ENCODE assay signal across 1 cellular context in the genomic region with DNA sequence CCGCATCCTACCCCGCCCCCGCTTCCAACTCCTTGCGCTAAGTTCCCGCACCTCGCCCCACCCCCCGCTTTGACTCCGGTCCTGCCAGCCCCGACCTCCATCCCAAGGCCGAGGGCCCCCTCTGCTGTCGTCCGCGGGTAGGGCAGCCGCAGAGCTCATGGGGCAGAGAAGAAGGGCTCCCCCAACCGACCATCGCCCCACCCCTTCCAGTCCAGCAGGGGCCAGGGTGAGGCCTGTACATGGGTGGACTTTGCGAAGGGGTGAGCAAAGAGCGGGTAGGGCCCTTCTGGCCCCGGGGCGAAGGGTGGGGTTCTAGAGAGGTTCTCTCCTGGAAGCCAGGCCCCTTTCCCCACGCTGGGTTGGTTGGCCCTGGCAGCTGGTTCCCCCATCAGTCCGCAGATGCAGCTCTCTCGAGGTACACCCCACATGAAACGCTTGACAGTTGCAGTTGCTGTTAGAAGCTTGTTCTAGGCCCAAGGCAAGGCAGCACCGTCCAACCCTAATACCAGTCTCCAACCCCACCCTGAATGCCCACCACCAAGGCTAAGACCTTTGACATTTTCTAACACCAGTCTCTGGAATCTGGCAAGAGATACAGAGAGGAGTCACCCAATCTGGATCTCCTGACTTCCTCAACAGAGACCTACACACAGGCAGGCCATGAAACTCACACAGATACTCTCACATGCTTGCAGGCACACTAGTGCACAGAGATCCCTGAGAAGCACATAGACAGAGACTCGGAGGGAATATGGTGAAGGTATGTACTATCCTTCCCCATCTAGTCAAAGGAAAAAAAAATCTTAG.
TF ChIP-seq lines count a peak whose summit lies in the region.

No MANE protein-coding gene starts in this region.

TF ChIP-seq in K562, 482 proteins besides CTCF, POLR2A, EP300 and RAD21 (continued from another document and continues in another):
- TF ChIP-seq, protein P1, sequence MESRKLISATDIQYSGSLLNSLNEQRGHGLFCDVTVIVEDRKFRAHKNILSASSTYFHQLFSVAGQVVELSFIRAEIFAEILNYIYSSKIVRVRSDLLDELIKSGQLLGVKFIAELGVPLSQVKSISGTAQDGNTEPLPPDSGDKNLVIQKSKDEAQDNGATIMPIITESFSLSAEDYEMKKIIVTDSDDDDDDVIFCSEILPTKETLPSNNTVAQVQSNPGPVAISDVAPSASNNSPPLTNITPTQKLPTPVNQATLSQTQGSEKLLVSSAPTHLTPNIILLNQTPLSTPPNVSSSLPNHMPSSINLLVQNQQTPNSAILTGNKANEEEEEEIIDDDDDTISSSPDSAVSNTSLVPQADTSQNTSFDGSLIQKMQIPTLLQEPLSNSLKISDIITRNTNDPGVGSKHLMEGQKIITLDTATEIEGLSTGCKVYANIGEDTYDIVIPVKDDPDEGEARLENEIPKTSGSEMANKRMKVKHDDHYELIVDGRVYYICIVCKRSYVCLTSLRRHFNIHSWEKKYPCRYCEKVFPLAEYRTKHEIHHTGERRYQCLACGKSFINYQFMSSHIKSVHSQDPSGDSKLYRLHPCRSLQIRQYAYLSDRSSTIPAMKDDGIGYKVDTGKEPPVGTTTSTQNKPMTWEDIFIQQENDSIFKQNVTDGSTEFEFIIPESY (CRISPR knock-in tag; IDR thresholded peaks at IDR 0.05): 0 out of 2 replicates have a peak, but pooled peaks have one; percentile 12
- peak; percentile 60; the same call in 1 of the 2 replicates for TF ChIP-seq JUND (IDR thresholded peaks at IDR 0.05; ENCODE audit: borderline replicate concordance, low read depth, low read length)
- no peak; the same call in 2 of the 3 replicates for TF ChIP-seq JUND (tag; IDR thresholded peaks at IDR 0.05; ENCODE audit: borderline replicate concordance, low read depth, low read length)
- TF ChIP-seq ZFPM2 (CRISPR knock-in tag; IDR thresholded peaks at IDR 0.05): no peak
- TF ChIP-seq, protein P2, sequence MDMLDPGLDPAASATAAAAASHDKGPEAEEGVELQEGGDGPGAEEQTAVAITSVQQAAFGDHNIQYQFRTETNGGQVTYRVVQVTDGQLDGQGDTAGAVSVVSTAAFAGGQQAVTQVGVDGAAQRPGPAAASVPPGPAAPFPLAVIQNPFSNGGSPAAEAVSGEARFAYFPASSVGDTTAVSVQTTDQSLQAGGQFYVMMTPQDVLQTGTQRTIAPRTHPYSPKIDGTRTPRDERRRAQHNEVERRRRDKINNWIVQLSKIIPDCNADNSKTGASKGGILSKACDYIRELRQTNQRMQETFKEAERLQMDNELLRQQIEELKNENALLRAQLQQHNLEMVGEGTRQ (CRISPR knock-in tag; IDR thresholded peaks at IDR 0.05): no peak
- no peak for TF ChIP-seq TRIM24 (IDR thresholded peaks at IDR 0.05)
- no peak for TF ChIP-seq HMG20B (CRISPR knock-in tag; IDR thresholded peaks at IDR 0.05)
- TF ChIP-seq, protein P3, sequence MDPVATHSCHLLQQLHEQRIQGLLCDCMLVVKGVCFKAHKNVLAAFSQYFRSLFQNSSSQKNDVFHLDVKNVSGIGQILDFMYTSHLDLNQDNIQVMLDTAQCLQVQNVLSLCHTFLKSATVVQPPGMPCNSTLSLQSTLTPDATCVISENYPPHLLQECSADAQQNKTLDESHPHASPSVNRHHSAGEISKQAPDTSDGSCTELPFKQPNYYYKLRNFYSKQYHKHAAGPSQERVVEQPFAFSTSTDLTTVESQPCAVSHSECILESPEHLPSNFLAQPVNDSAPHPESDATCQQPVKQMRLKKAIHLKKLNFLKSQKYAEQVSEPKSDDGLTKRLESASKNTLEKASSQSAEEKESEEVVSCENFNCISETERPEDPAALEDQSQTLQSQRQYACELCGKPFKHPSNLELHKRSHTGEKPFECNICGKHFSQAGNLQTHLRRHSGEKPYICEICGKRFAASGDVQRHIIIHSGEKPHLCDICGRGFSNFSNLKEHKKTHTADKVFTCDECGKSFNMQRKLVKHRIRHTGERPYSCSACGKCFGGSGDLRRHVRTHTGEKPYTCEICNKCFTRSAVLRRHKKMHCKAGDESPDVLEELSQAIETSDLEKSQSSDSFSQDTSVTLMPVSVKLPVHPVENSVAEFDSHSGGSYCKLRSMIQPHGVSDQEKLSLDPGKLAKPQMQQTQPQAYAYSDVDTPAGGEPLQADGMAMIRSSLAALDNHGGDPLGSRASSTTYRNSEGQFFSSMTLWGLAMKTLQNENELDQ (CRISPR knock-in tag; IDR thresholded peaks at IDR 0.05; ENCODE audit: borderline replicate concordance): 0 out of 2 replicates have a peak, but pooled peaks have one; percentile 41
- TF ChIP-seq ZNF77 (CRISPR knock-in tag; IDR thresholded peaks at IDR 0.05): no peak
- no peak for TF ChIP-seq RFX7 (CRISPR knock-in tag; IDR thresholded peaks at IDR 0.05)
- no peak for TF ChIP-seq STAT5A (IDR thresholded peaks at IDR 0.05; ENCODE audit: borderline replicate concordance, low read length)
- TF ChIP-seq GABPB2 (CRISPR knock-in tag; conservative IDR thresholded peaks at IDR 0.05): no peak
- TF ChIP-seq SMARCE1 (IDR thresholded peaks at IDR 0.05): no peak
- peak; percentile 55; the same call in 1 of the 2 replicates for TF ChIP-seq KLF16 (IDR thresholded peaks at IDR 0.05)
- no peak for TF ChIP-seq RHOXF2B (CRISPR knock-in tag; conservative IDR thresholded peaks at IDR 0.05)
- no peak for TF ChIP-seq NFATC3 (IDR thresholded peaks at IDR 0.05)
- no peak for TF ChIP-seq TCFL5 (CRISPR knock-in tag; conservative IDR thresholded peaks at IDR 0.05)
- TF ChIP-seq NFE2 (IDR thresholded peaks at IDR 0.05; ENCODE audit: low read depth): no peak
- TF ChIP-seq, protein P4, sequence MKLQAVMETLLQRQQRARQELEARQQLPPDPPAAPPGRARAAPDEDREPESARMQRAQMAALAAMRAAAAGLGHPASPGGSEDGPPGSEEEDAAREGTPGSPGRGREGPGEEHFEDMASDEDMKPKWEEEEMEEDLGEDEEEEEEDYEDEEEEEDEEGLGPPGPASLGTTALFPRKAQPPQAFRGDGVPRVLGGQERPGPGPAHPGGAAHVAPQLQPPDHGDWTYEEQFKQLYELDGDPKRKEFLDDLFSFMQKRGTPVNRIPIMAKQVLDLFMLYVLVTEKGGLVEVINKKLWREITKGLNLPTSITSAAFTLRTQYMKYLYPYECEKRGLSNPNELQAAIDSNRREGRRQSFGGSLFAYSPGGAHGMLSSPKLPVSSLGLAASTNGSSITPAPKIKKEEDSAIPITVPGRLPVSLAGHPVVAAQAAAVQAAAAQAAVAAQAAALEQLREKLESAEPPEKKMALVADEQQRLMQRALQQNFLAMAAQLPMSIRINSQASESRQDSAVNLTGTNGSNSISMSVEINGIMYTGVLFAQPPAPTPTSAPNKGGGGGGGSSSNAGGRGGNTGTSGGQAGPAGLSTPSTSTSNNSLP (IDR thresholded peaks at IDR 0.05; ENCODE audit: borderline replicate concordance, low read depth, low read length): no peak
- no peak for TF ChIP-seq HNRNPL (IDR thresholded peaks at IDR 0.05; ENCODE audit: low read depth, low read length)
- TF ChIP-seq, protein P5, sequence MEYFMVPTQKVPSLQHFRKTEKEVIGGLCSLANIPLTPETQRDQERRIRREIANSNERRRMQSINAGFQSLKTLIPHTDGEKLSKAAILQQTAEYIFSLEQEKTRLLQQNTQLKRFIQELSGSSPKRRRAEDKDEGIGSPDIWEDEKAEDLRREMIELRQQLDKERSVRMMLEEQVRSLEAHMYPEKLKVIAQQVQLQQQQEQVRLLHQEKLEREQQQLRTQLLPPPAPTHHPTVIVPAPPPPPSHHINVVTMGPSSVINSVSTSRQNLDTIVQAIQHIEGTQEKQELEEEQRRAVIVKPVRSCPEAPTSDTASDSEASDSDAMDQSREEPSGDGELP (CRISPR knock-in tag; IDR thresholded peaks at IDR 0.05; ENCODE audit: borderline replicate concordance): peak; percentile 76; the same call in 1 of the 2 replicates
- no peak for TF ChIP-seq PHTF2 (CRISPR knock-in tag; IDR thresholded peaks at IDR 0.05)
- TF ChIP-seq, protein P6, sequence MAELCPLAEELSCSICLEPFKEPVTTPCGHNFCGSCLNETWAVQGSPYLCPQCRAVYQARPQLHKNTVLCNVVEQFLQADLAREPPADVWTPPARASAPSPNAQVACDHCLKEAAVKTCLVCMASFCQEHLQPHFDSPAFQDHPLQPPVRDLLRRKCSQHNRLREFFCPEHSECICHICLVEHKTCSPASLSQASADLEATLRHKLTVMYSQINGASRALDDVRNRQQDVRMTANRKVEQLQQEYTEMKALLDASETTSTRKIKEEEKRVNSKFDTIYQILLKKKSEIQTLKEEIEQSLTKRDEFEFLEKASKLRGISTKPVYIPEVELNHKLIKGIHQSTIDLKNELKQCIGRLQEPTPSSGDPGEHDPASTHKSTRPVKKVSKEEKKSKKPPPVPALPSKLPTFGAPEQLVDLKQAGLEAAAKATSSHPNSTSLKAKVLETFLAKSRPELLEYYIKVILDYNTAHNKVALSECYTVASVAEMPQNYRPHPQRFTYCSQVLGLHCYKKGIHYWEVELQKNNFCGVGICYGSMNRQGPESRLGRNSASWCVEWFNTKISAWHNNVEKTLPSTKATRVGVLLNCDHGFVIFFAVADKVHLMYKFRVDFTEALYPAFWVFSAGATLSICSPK (IDR thresholded peaks at IDR 0.05; ENCODE audit: borderline replicate concordance): no peak
- TF ChIP-seq GATAD2B (IDR thresholded peaks at IDR 0.05; ENCODE audit: borderline replicate concordance): no peak
- peak; percentile 95 for TF ChIP-seq ARID2 (IDR thresholded peaks at IDR 0.05)
- no peak for TF ChIP-seq PTBP1 (IDR thresholded peaks at IDR 0.05; ENCODE audit: low read depth, low read length)
- peak; percentile 47; the same call in 1 of the 2 replicates for TF ChIP-seq MYC (IDR thresholded peaks at IDR 0.05; ENCODE audit: low read depth, low read length)
- TF ChIP-seq MYC (CRISPR knock-in tag; IDR thresholded peaks at IDR 0.05; ENCODE audit: borderline replicate concordance, low read depth): no peak
- TF ChIP-seq ETS2 (tag; IDR thresholded peaks at IDR 0.05; ENCODE audit: borderline replicate concordance, poor library complexity, severe bottlenecking): no peak
- TF ChIP-seq, protein P7, sequence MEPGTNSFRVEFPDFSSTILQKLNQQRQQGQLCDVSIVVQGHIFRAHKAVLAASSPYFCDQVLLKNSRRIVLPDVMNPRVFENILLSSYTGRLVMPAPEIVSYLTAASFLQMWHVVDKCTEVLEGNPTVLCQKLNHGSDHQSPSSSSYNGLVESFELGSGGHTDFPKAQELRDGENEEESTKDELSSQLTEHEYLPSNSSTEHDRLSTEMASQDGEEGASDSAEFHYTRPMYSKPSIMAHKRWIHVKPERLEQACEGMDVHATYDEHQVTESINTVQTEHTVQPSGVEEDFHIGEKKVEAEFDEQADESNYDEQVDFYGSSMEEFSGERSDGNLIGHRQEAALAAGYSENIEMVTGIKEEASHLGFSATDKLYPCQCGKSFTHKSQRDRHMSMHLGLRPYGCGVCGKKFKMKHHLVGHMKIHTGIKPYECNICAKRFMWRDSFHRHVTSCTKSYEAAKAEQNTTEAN (CRISPR knock-in tag; IDR thresholded peaks at IDR 0.05): peak; percentile 69; the same call in 1 of the 2 replicates
- TF ChIP-seq, protein P8, sequence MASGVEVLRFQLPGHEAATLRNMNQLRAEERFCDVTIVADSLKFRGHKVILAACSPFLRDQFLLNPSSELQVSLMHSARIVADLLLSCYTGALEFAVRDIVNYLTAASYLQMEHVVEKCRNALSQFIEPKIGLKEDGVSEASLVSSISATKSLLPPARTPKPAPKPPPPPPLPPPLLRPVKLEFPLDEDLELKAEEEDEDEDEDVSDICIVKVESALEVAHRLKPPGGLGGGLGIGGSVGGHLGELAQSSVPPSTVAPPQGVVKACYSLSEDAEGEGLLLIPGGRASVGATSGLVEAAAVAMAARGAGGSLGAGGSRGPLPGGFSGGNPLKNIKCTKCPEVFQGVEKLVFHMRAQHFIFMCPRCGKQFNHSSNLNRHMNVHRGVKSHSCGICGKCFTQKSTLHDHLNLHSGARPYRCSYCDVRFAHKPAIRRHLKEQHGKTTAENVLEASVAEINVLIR (CRISPR knock-in tag; IDR thresholded peaks at IDR 0.05): no peak
- TF ChIP-seq CTBP1 (IDR thresholded peaks at IDR 0.05; ENCODE audit: borderline replicate concordance): peak; percentile 48
- no peak for TF ChIP-seq ZNF274 (IDR thresholded peaks at IDR 0.05; ENCODE audit: borderline replicate concordance, low read depth, low read length)
- TF ChIP-seq ZBTB7A (IDR thresholded peaks at IDR 0.05; ENCODE audit: borderline replicate concordance, control insufficient read depth, low read depth, low read length): peak; percentile 80
- no peak for TF ChIP-seq POLR2AphosphoS2 (IDR thresholded peaks at IDR 0.05; ENCODE audit: low read length)
- no peak for TF ChIP-seq NR2C2 (CRISPR knock-in tag; IDR thresholded peaks at IDR 0.05)
- TF ChIP-seq NR2C2 (tag; IDR thresholded peaks at IDR 0.05): no peak
- no peak for TF ChIP-seq KDM2B (CRISPR knock-in tag; IDR thresholded peaks at IDR 0.05)
- TF ChIP-seq, protein P9, sequence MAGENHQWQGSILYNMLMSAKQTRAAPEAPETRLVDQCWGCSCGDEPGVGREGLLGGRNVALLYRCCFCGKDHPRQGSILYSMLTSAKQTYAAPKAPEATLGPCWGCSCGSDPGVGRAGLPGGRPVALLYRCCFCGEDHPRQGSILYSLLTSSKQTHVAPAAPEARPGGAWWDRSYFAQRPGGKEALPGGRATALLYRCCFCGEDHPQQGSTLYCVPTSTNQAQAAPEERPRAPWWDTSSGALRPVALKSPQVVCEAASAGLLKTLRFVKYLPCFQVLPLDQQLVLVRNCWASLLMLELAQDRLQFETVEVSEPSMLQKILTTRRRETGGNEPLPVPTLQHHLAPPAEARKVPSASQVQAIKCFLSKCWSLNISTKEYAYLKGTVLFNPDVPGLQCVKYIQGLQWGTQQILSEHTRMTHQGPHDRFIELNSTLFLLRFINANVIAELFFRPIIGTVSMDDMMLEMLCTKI (IDR thresholded peaks at IDR 0.05; ENCODE audit: partially characterized antibody): no peak
- TF ChIP-seq ZBTB1 (CRISPR knock-in tag; IDR thresholded peaks at IDR 0.05; ENCODE audit: borderline replicate concordance, low read depth): 0 out of 2 replicates have a peak, but pooled peaks have one; percentile 11
- TF ChIP-seq RBBP5 (IDR thresholded peaks at IDR 0.05; ENCODE audit: borderline replicate concordance, insufficient read depth, low read length, poor library complexity, severe bottlenecking): no peak
- no peak for TF ChIP-seq ARID1B (IDR thresholded peaks at IDR 0.05)
- no peak for TF ChIP-seq TBL1XR1 (IDR thresholded peaks at IDR 0.05; ENCODE audit: low read length in 2 of 2)
- TF ChIP-seq SNRNP70 (optimal IDR thresholded peaks at IDR 0.05; ENCODE audit: low read depth, low read length): no peak
- TF ChIP-seq MEF2D (tag; conservative IDR thresholded peaks at IDR 0.05; ENCODE audit: low read depth): no peak
- TF ChIP-seq, protein P10, sequence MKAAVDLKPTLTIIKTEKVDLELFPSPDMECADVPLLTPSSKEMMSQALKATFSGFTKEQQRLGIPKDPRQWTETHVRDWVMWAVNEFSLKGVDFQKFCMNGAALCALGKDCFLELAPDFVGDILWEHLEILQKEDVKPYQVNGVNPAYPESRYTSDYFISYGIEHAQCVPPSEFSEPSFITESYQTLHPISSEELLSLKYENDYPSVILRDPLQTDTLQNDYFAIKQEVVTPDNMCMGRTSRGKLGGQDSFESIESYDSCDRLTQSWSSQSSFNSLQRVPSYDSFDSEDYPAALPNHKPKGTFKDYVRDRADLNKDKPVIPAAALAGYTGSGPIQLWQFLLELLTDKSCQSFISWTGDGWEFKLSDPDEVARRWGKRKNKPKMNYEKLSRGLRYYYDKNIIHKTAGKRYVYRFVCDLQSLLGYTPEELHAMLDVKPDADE (conservative IDR thresholded peaks at IDR 0.05; ENCODE audit: control insufficient read depth, low read depth, low read length): no peak
- peak; percentile 42; the same call in 1 of the 2 replicates for TF ChIP-seq HCFC1 (IDR thresholded peaks at IDR 0.05; ENCODE audit: low read depth, low read length)
- TF ChIP-seq L3MBTL2 (IDR thresholded peaks at IDR 0.05): no peak
- no peak for TF ChIP-seq MTA2 (IDR thresholded peaks at IDR 0.05; ENCODE audit: low read depth)
- TF ChIP-seq SREBF1 (IDR thresholded peaks at IDR 0.05; ENCODE audit: borderline replicate concordance, low read depth, low read length): no peak
- TF ChIP-seq EHMT2 (IDR thresholded peaks at IDR 0.05): no peak
